17 cellular contexts compared by ENCODE assay signal in the genomic region with DNA sequence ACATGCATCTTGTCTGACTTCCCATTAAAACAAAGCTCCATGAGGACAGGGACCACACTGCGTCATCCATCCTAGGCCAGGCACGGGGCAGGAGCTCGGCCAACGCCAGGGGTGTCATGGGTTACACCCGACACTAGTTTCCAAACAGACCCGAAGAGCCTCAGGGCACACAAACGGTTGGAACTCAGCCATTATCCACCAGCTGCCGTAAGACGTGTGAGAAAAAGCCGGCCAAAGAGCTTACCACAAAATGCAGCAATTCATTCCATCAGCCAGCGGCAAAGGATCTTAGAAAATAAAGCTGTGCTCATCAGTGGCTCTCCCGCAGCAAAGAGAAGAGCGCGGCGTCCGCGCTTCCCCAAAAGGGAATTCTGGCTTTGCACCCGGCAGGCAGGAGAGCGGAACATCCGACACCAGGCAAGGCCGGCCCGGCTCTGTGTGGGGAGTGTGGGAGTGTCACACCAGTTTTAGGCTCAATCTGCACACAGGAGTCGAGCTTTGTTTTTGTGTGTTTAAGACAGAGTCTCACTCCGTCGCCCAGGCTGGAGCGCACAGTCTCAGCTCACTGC. TPM values are rescaled to one million over a fixed set of nuclear protein-coding genes. Genes with fewer than 3 reads are reported as not detected.
A peak's percentile ranks its signal among the peaks of the same experiment; 100 is the strongest.
DNase-seq lines count a peak whose midpoint lies in the region; ATAC-seq and TF ChIP-seq lines count a peak whose summit lies in the region.
"Had no signal": no experiment of that assay in that cellular context is flagged by ENCODE, and none has a peak within 500 bp of the region (broad histone marks: within the 10 kb centered on the region; RNA-seq: fewer than 3 reads in every experiment).

No MANE protein-coding gene starts in this region.

- no peaks in the 10 kb centered on the region for H3K36me3 Mint-ChIP-seq in glutamatergic neuron (ENCODE audit: unreplicated experiment)
- H3K36me3 Mint-ChIP-seq: immature natural killer cell had no signal

- peak overlapping the region; percentile 10 for H3K27ac Mint-ChIP-seq in glutamatergic neuron (ENCODE audit: unreplicated experiment)
- H3K27ac Mint-ChIP-seq: activated T-cell treated with anti-CD3 and anti-CD28 coated beads, Interleukin-2, amount 50 U/mL, for 72 hours; CD14-positive monocyte; immature natural killer cell had no signal

- CTCF ChIA-PET in AG04449 (lab: Yijun Ruan, JAX): interaction anchor here (1.2 to 6.9 kb wide), 5 partner anchors 13 to 85 kb away, joined by 5 to 33 read pairs (median 8); no protein-coding TSS in a partner anchor

- in situ Hi-C loops in SK-MEL-5 (cut with HindIII; ENCODE audit: low pct_unique_long_range_greater_than_20kb, low sequenced_read_pairs): no loop called here

- ATAC-seq in HG03095 (IDR thresholded peaks at IDR 0.05; ENCODE audit: unreplicated experiment): no peak
- ATAC-seq: activated CD4-positive, CD25-positive, alpha-beta regulatory T cell treated with anti-CD3 and anti-CD28 coated beads, Interleukin-2, amount 50 U/mL, for 24 hours; activated T-cell treated with anti-CD3 and anti-CD28 coated beads, Interleukin-2, amount 50 U/mL, for 72 hours; upper lobe of right lung had no signal

- no peak overlapping the region for H3K4me3 ChIP-seq in AG04449 (ENCODE audit: low read depth, low read length)
- H3K4me3 ChIP-seq: upper lobe of right lung had no signal

- no peak overlapping the region for H3K4me3 Mint-ChIP-seq in glutamatergic neuron (ENCODE audit: unreplicated experiment)
- H3K4me3 Mint-ChIP-seq: activated T-cell treated with anti-CD3 and anti-CD28 coated beads, Interleukin-2, amount 50 U/mL, for 72 hours; immature natural killer cell had no signal

- H3K9me3 Mint-ChIP-seq in glutamatergic neuron (ENCODE audit: unreplicated experiment): peaks cover 10% of the 10 kb centered on the region
- H3K9me3 Mint-ChIP-seq: activated T-cell treated with anti-CD3 and anti-CD28 coated beads, Interleukin-2, amount 50 U/mL, for 72 hours; immature natural killer cell had no signal

- no peak for TF ChIP-seq CTCF in AG04449 (IDR thresholded peaks at IDR 0.05; ENCODE audit: insufficient read depth, low read length, missing control alignments)
- TF ChIP-seq CTCF in glutamatergic neuron (IDR thresholded peaks at IDR 0.05; ENCODE audit: partially characterized antibody, unreplicated experiment): no peak

- POLR2A ChIA-PET in AG04449 (lab: Yijun Ruan, JAX): no interaction called here

- peaks cover 27% of the 10 kb centered on the region for H3K4me1 Mint-ChIP-seq in glutamatergic neuron (ENCODE audit: low read depth, unreplicated experiment)
- H3K4me1 Mint-ChIP-seq: CD14-positive monocyte, immature natural killer cell had no signal

- DNase-seq in AG04449 (ENCODE audit: low read depth, low spot score) (peak; percentile 40), ELR (ENCODE audit: low read depth) (peak; percentile 45), SK-MEL-5 (ENCODE audit: low read depth, low spot score) (peak; percentile 98), glutamatergic neuron (no peak), HUDEP-2 (lab: John Stamatoyannopoulos, UW; ENCODE audit: unreplicated experiment in 76 of 76) (no peak), SHP77 treated with DMSO at 0.1 percent for 48 hours (lab: John Stamatoyannopoulos, UW) (no peak), cortex of kidney (lab: John Stamatoyannopoulos, UW) (no peak)
- DNase-seq: activated T-cell treated with anti-CD3 and anti-CD28 coated beads, Interleukin-2, amount 50 U/mL, for 72 hours; erythroblast; GOT3; immature natural killer cell; NCI-H345; upper lobe of right lung had no signal

- H3K27me3 Mint-ChIP-seq in glutamatergic neuron (ENCODE audit: unreplicated experiment): peaks cover 11% of the 10 kb centered on the region

RNA-seq across cellular contexts. Expression of a gene that starts 1.7 kb away (rescaled TPM):
- total RNA-seq in SK-MEL-5 (2014; rRNA removed; shearing (Covaris generic)): 9.0 and 11.7 TPM in 2 replicates
- polyA plus RNA-seq in SK-MEL-5 (2015; cell fraction: cytosol; rRNA removed): 4.4 and 6.8 TPM in 2 replicates
- 0.63 and 2.4 TPM in 2 replicates for polyA plus RNA-seq in SK-MEL-5 (2015; cell fraction: nucleus; rRNA removed)
- not detected for total RNA-seq in glutamatergic neuron (ENCODE audit: unreplicated experiment)
- total RNA-seq: activated T-cell treated with anti-CD3 and anti-CD28 coated beads, Interleukin-2, amount 50 U/mL, for 72 hours; bronchial epithelial cell; upper lobe of right lung had no signal
- polyA plus RNA-seq: CD14-positive monocyte, immature natural killer cell had no signal

Comparison
In these comparisons a context has a peak if more than half of its experiments do, and no peak if none do; other contexts are left out.
1. DNase-seq: peak in AG04449 (single experiment), ELR (single experiment) and SK-MEL-5 (single experiment); none in glutamatergic neuron (single experiment), HUDEP-2 (0 of 76), SHP77 treated with DMSO at 0.1 percent for 48 hours (single experiment) and cortex of kidney (single experiment).